Comparison of ENCODE assay signal across 1 cellular context in genomic region chr4:23068756-23069155, GRCh38.
TF ChIP-seq lines count a peak whose summit lies in the region.

No MANE protein-coding gene starts in this region.

TF ChIP-seq in GM12878, 131 proteins besides CTCF, POLR2A, EP300 and RAD21 (continued from another document):
- TF ChIP-seq POLR2AphosphoS2 (IDR thresholded peaks at IDR 0.05; ENCODE audit: low read depth, low read length) (no peak), RELA (IDR thresholded peaks at IDR 0.05; ENCODE audit: borderline replicate concordance, partially characterized antibody) (no peak), KLF5 (IDR thresholded peaks at IDR 0.05; ENCODE audit: partially characterized antibody) (no peak), SP1 (IDR thresholded peaks at IDR 0.05; ENCODE audit: low read depth, low read length) (no peak), CHD1 (IDR thresholded peaks at IDR 0.05; ENCODE audit: low read depth, low read length) (no peak), PKNOX1 (IDR thresholded peaks at IDR 0.05) (no peak)
TF ChIP-seq in GM12878: peak in this region for 0.
